25 cellular contexts compared by ENCODE assay signal in genomic region chr2:56666758-56667157, GRCh38.
"Had no signal": no experiment of that assay in that cellular context is flagged by ENCODE, and none has a peak within 500 bp of the region (broad histone marks: within the 10 kb centered on the region; RNA-seq: fewer than 3 reads in every experiment).

No MANE protein-coding gene starts in this region.

- H3K27ac ChIP-seq: lower lobe of right lung, parathyroid adenoma, psoas muscle, right atrium auricular region, right lobe of liver, stomach, testis, thyroid gland, transverse colon, upper lobe of left lung, vagina had no signal

- ATAC-seq: left cardiac atrium; left lobe of liver; left ventricle myocardium superior; lower lobe of right lung; naive thymus-derived CD8-positive, alpha-beta T cell; psoas muscle; right lobe of liver; stimulated activated naive B cell treated with anti-CD40 and anti-IgM and Interleukin-4, amounts not matched to agents 10 μg/mL and 1 μg/mL and 100 μg/mL, for 72 hours; stimulated activated naive CD8-positive, alpha-beta T cell treated with anti-CD3 and anti-CD28 coated beads, Interleukin-15, Interleukin-2, amounts not matched to agents 100 U/mL and 50 U/mL, for 24 hours had no signal

- H3K9me3 ChIP-seq: psoas muscle, right lobe of liver, testis, thyroid gland, transverse colon, vagina had no signal

- DNase-seq: hippocampal formation; kidney glomerular epithelial cell; left cardiac atrium; left ventricle myocardium superior; lower lobe of right lung; mammary epithelial cell; mesenchymal stem cell; naive thymus-derived CD8-positive, alpha-beta T cell; nucleus accumbens; psoas muscle; right lobe of liver; stimulated activated CD4-positive, alpha-beta T cell treated with anti-CD3 and anti-CD28 coated beads, Interleukin-2, amount 100 ng/mL, for 24 hours; stimulated activated CD4-positive, alpha-beta T cell treated with anti-CD3 and anti-CD28 coated beads, Interleukin-4, amount 100 ng/mL, for 1 hour; stimulated activated naive B cell treated with anti-CD40 and anti-IgM and Interleukin-4, amounts not matched to agents 10 μg/mL and 1 μg/mL and 100 μg/mL, for 72 hours; stimulated activated naive CD8-positive, alpha-beta T cell treated with anti-CD3 and anti-CD28 coated beads, Interleukin-15, Interleukin-2, amounts not matched to agents 100 U/mL and 50 U/mL, for 24 hours; stomach; testis; thyroid gland; transverse colon; upper lobe of left lung had no signal

- H3K4me3 ChIP-seq: lower lobe of right lung, psoas muscle, right atrium auricular region, right lobe of liver, smooth muscle cell, stomach, testis, thyroid gland, transverse colon, upper lobe of left lung, vagina had no signal

- H3K4me1 ChIP-seq: lower lobe of right lung, parathyroid adenoma, psoas muscle, right atrium auricular region, right lobe of liver, stomach, testis, thyroid gland, transverse colon, upper lobe of left lung, vagina had no signal

- H3K36me3 ChIP-seq: lower lobe of right lung, right atrium auricular region, right lobe of liver, stomach, thyroid gland, transverse colon, upper lobe of left lung, vagina had no signal

- H3K27me3 ChIP-seq: right atrium auricular region, right lobe of liver, stomach, testis, thyroid gland, transverse colon, upper lobe of left lung, vagina had no signal
